Comparison of ENCODE assay signal across 1 cellular context in the genomic region with DNA sequence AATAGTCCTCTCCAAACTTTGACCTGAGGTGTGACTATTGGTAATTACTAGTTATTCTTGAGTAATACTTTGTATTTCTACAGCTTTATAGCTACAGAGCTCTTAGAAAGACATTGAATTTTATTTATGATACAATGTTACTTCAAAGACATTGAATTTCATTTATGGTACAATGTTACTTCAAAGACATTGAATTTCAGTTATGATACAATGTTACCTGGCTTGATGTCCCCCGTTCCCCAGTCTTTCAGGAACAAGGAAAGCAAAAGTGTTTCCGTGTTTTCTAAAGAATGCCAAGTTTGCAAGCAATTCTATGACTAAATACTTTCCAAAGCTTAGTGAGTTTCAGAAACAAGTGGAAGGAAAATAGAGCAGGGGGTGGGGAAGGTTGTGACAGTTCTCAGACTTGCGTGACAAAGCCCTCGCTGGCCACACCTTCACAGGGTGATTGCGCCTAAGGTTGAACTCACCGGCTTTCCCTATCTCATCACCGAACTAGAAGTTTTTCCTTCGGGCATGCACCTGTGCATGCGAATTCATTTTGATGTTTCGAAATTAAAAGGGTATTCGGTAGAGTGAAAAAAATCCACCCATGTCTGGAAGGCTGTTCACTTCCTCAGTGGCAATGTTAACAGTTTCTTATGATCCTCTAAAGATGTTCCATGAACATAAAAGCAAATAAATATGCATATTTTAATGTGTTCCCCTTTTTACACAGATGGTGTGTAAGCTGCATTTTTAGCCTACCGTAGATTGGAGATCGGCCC.
TF ChIP-seq lines count a peak whose summit lies in the region.

No MANE protein-coding gene starts in this region.

TF ChIP-seq in IMR-90, 13 proteins besides CTCF, POLR2A, EP300 and RAD21:
- TF ChIP-seq CEBPB (IDR thresholded peaks at IDR 0.05; ENCODE audit: low read depth, low read length) (no peak), NFE2L2 (IDR thresholded peaks at IDR 0.05; ENCODE audit: low read depth, low read length) (no peak), CHD1 (IDR thresholded peaks at IDR 0.05; ENCODE audit: low read depth, low read length) (no peak), SMC3 (IDR thresholded peaks at IDR 0.05; ENCODE audit: low read depth, low read length) (no peak), MXI1 (IDR thresholded peaks at IDR 0.05; ENCODE audit: borderline replicate concordance, low read depth, low read length) (no peak), MAZ (IDR thresholded peaks at IDR 0.05; ENCODE audit: borderline replicate concordance, low read depth, low read length) (no peak), RCOR1 (IDR thresholded peaks at IDR 0.05; ENCODE audit: insufficient replicate concordance, low read length) (no peak), FOS (IDR thresholded peaks at IDR 0.05; ENCODE audit: low read depth, low read length) (no peak), RFX5 (IDR thresholded peaks at IDR 0.05; ENCODE audit: low read depth, low read length) (no peak), MAFK (IDR thresholded peaks at IDR 0.05; ENCODE audit: low read depth, low read length) (no peak), BHLHE40 (IDR thresholded peaks at IDR 0.05; ENCODE audit: low read depth, low read length) (no peak)
- TF ChIP-seq, protein P1, sequence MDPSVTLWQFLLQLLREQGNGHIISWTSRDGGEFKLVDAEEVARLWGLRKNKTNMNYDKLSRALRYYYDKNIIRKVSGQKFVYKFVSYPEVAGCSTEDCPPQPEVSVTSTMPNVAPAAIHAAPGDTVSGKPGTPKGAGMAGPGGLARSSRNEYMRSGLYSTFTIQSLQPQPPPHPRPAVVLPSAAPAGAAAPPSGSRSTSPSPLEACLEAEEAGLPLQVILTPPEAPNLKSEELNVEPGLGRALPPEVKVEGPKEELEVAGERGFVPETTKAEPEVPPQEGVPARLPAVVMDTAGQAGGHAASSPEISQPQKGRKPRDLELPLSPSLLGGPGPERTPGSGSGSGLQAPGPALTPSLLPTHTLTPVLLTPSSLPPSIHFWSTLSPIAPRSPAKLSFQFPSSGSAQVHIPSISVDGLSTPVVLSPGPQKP (IDR thresholded peaks at IDR 0.05; ENCODE audit: borderline replicate concordance, low read depth, low read length) = no peak
- TF ChIP-seq, protein P2, sequence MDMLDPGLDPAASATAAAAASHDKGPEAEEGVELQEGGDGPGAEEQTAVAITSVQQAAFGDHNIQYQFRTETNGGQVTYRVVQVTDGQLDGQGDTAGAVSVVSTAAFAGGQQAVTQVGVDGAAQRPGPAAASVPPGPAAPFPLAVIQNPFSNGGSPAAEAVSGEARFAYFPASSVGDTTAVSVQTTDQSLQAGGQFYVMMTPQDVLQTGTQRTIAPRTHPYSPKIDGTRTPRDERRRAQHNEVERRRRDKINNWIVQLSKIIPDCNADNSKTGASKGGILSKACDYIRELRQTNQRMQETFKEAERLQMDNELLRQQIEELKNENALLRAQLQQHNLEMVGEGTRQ (IDR thresholded peaks at IDR 0.05; ENCODE audit: low read depth, low read length) = no peak
